In the genomic region with DNA sequence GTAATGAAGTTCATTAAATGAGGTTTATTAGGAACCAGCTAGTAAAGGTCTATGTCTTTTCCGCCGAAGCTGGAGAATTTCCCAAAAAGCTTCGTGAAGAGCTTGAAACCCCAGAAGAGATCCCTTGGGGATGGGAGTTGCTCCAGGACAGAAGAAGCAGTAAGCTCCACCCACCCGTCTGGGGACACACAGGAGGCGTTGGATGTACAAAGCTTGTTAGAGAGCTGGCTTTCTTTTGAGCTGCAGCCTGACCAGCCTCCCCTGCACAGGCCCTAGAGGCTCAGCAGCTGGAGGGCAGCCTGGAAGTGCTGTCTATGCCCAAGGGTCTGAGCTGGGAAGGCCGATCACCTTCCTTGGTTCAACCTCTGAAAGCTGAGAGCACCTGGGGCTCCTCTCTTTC, we compare ENCODE assay signal across 17 cellular contexts.
DNase-seq lines count a peak whose midpoint lies in the region; ATAC-seq and TF ChIP-seq lines count a peak whose summit lies in the region.
"Had no signal": no experiment of that assay in that cellular context is flagged by ENCODE, and none has a peak within 500 bp of the region (broad histone marks: within the 10 kb centered on the region; RNA-seq: fewer than 3 reads in every experiment).

No MANE protein-coding gene starts in this region.

- H3K4me1 ChIP-seq in right atrium auricular region (peaks cover 0 to 1% of the 10 kb centered on the region in 2 donors), neural progenitor cell (peaks cover 28% of the 10 kb centered on the region), upper lobe of right lung (no peaks in the 10 kb centered on the region)

- DNase-seq in cardiac septum (ENCODE audit: low spot score) (peak; percentile 65), right atrium auricular region (ENCODE audit: low spot score) (no peak), NCI-H82 (lab: John Stamatoyannopoulos, UW) (peak; percentile 91), neural progenitor cell (ENCODE audit: low spot score) (peak; percentile 16), EL (no peak), upper lobe of right lung (no peak)
- DNase-seq: 8988T, Caco-2, DMS153, DMS79, GF-D8, H9 had no signal

- no peaks in the 10 kb centered on the region for H3K27me3 ChIP-seq in right atrium auricular region
- H3K27me3 ChIP-seq in neural progenitor cell, result no peaks in the 10 kb centered on the region
- H3K27me3 ChIP-seq in upper lobe of right lung, result peaks cover 10% of the 10 kb centered on the region
- H3K27me3 ChIP-seq: BLaER1 treated with 17β-estradiol and CSF1 and Interleukin-3, amounts not matched to agents 10 nM and 100 nM had no signal

- H3K9ac ChIP-seq in neural progenitor cell, result no peak overlapping the region
- H3K9ac ChIP-seq: BLaER1 treated with 17β-estradiol and CSF1 and Interleukin-3, amounts not matched to agents 10 nM and 100 nM had no signal

- no peaks in the 10 kb centered on the region for H3K9me3 ChIP-seq in right atrium auricular region
- no peaks in the 10 kb centered on the region for H3K9me3 ChIP-seq in neural progenitor cell (ENCODE audit: low read depth)
- H3K9me3 ChIP-seq in upper lobe of right lung, result no peaks in the 10 kb centered on the region
- H3K9me3 ChIP-seq: BLaER1 treated with 17β-estradiol and CSF1 and Interleukin-3, amounts not matched to agents 10 nM and 100 nM; Caco-2 had no signal

- peaks cover 5% of the 10 kb centered on the region for H3K9me3 Mint-ChIP-seq in neural progenitor cell
- H3K9me3 Mint-ChIP-seq: H9 had no signal

- H3F3A ChIP-seq in neural progenitor cell (ENCODE audit: low read depth), result peaks cover 25% of the 10 kb centered on the region

- H4K20me1 ChIP-seq in neural progenitor cell (ENCODE audit: low read depth), result no peaks in the 10 kb centered on the region
- H4K20me1 ChIP-seq: BLaER1 treated with 17β-estradiol and CSF1 and Interleukin-3, amounts not matched to agents 10 nM and 100 nM had no signal

- no peak overlapping the region for H3K4me2 ChIP-seq in neural progenitor cell
- H3K4me2 ChIP-seq: BLaER1 treated with 17β-estradiol and CSF1 and Interleukin-3, amounts not matched to agents 10 nM and 100 nM had no signal

- H3K27ac Mint-ChIP-seq in neural progenitor cell, result peak overlapping the region; percentile 21
- H3K27ac Mint-ChIP-seq: B cell, H9, IgD-negative memory B cell had no signal

- H2AFZ ChIP-seq in neural progenitor cell (replicated peaks), result no peak overlapping the region

- H3K79me2 ChIP-seq in neural progenitor cell (ENCODE audit: low read depth), result no peaks in the 10 kb centered on the region

- H3K4me3 ChIP-seq in right atrium auricular region, result no peak overlapping the region
- H3K4me3 ChIP-seq in neural progenitor cell, result no peak overlapping the region
- H3K4me3 ChIP-seq in upper lobe of right lung, result no peak overlapping the region
- H3K4me3 ChIP-seq: BLaER1 treated with 17β-estradiol and CSF1 and Interleukin-3, amounts not matched to agents 10 nM and 100 nM had no signal

- H3K27me3 Mint-ChIP-seq in neural progenitor cell (ENCODE audit: insufficient read depth, low read depth), result peaks cover 7% of the 10 kb centered on the region

- H3K36me3 ChIP-seq in right atrium auricular region (no peaks in the 10 kb centered on the region), neural progenitor cell (no peaks in the 10 kb centered on the region), upper lobe of right lung (no peaks in the 10 kb centered on the region)
- H3K36me3 ChIP-seq: BLaER1 treated with 17β-estradiol and CSF1 and Interleukin-3, amounts not matched to agents 10 nM and 100 nM had no signal

- no peak overlapping the region for H3K4me3 Mint-ChIP-seq in neural progenitor cell
- H3K4me3 Mint-ChIP-seq: B cell, H9, IgD-negative memory B cell had no signal

- intact Hi-C loops in cardiac septum (cut with DNase I), result no loop called here
- intact Hi-C loops in upper lobe of right lung (cut with DNase I), result no loop called here

- H3K27ac ChIP-seq in right atrium auricular region, result no peak overlapping the region
- H3K27ac ChIP-seq in neural progenitor cell, result no peak overlapping the region
- no peak overlapping the region for H3K27ac ChIP-seq in upper lobe of right lung
- H3K27ac ChIP-seq: BLaER1 treated with 17β-estradiol and CSF1 and Interleukin-3, amounts not matched to agents 10 nM and 100 nM had no signal

- no peak for TF ChIP-seq CTCF in right atrium auricular region (IDR thresholded peaks at IDR 0.05)
- TF ChIP-seq CTCF in neural progenitor cell (IDR thresholded peaks at IDR 0.05), result no peak
- no peak for TF ChIP-seq CTCF in upper lobe of right lung (IDR thresholded peaks at IDR 0.05)

- ATAC-seq in GM21529 (IDR thresholded peaks at IDR 0.05; ENCODE audit: unreplicated experiment) (no peak), upper lobe of right lung (no peak)
- ATAC-seq: HepG2 had no signal

- peaks cover 4% of the 10 kb centered on the region for H3K36me3 Mint-ChIP-seq in neural progenitor cell

- H3K4me1 Mint-ChIP-seq in neural progenitor cell, result peaks cover 24% of the 10 kb centered on the region
- H3K4me1 Mint-ChIP-seq: B cell, IgD-negative memory B cell had no signal

Comparison
In these comparisons a context has a peak if more than half of its experiments do, and no peak if none do; other contexts are left out.
1. DNase-seq: peak in cardiac septum (single experiment), NCI-H82 (single experiment) and neural progenitor cell (single experiment); none in right atrium auricular region (single experiment), EL (single experiment) and upper lobe of right lung (single experiment).